In genomic region chr11:111515591-111515990, GRCh38 we compare ENCODE assay signal across 2 cellular contexts.
TF ChIP-seq lines count a peak whose summit lies in the region.

No MANE protein-coding gene starts in this region.

TF ChIP-seq in SK-N-SH treated with all-trans-retinoic acid at 6 μM for 48 hours, 23 proteins besides CTCF, POLR2A, EP300 and RAD21:
- no peak for TF ChIP-seq TOX (CRISPR knock-in tag; IDR thresholded peaks at IDR 0.05; ENCODE audit: borderline replicate concordance)
- TF ChIP-seq, protein P1, sequence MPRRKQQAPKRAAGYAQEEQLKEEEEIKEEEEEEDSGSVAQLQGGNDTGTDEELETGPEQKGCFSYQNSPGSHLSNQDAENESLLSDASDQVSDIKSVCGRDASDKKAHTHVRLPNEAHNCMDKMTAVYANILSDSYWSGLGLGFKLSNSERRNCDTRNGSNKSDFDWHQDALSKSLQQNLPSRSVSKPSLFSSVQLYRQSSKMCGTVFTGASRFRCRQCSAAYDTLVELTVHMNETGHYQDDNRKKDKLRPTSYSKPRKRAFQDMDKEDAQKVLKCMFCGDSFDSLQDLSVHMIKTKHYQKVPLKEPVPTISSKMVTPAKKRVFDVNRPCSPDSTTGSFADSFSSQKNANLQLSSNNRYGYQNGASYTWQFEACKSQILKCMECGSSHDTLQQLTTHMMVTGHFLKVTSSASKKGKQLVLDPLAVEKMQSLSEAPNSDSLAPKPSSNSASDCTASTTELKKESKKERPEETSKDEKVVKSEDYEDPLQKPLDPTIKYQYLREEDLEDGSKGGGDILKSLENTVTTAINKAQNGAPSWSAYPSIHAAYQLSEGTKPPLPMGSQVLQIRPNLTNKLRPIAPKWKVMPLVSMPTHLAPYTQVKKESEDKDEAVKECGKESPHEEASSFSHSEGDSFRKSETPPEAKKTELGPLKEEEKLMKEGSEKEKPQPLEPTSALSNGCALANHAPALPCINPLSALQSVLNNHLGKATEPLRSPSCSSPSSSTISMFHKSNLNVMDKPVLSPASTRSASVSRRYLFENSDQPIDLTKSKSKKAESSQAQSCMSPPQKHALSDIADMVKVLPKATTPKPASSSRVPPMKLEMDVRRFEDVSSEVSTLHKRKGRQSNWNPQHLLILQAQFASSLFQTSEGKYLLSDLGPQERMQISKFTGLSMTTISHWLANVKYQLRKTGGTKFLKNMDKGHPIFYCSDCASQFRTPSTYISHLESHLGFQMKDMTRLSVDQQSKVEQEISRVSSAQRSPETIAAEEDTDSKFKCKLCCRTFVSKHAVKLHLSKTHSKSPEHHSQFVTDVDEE (CRISPR knock-in tag; IDR thresholded peaks at IDR 0.05) = no peak
- no peak for TF ChIP-seq PATZ1 (CRISPR knock-in tag; IDR thresholded peaks at IDR 0.05; ENCODE audit: borderline replicate concordance)
- TF ChIP-seq ESRRG (CRISPR knock-in tag; IDR thresholded peaks at IDR 0.05) = no peak
- TF ChIP-seq ZNF565 (CRISPR knock-in tag; conservative IDR thresholded peaks at IDR 0.05; ENCODE audit: low read depth) = no peak
- no peak for TF ChIP-seq CREB5 (CRISPR knock-in tag; IDR thresholded peaks at IDR 0.05; ENCODE audit: low read depth)
- TF ChIP-seq ISL1 (CRISPR knock-in tag; IDR thresholded peaks at IDR 0.05) = no peak
- no peak for TF ChIP-seq SNAI2 (CRISPR knock-in tag; IDR thresholded peaks at IDR 0.05)
- no peak for TF ChIP-seq ZC3H10 (CRISPR knock-in tag; IDR thresholded peaks at IDR 0.05)
- TF ChIP-seq ZFP3 (CRISPR knock-in tag; IDR thresholded peaks at IDR 0.05) = no peak
- no peak for TF ChIP-seq GLIS3 (CRISPR knock-in tag; IDR thresholded peaks at IDR 0.05)
- TF ChIP-seq TCF4 (CRISPR knock-in tag; IDR thresholded peaks at IDR 0.05; ENCODE audit: borderline replicate concordance) = no peak
- TF ChIP-seq PPARA (CRISPR knock-in tag; IDR thresholded peaks at IDR 0.05; ENCODE audit: borderline replicate concordance) = no peak
- TF ChIP-seq CSDC2 (CRISPR knock-in tag; IDR thresholded peaks at IDR 0.05) = no peak
- no peak for TF ChIP-seq ARNTL (CRISPR knock-in tag; IDR thresholded peaks at IDR 0.05; ENCODE audit: borderline replicate concordance, low read depth)
TF ChIP-seq in SK-N-SH treated with all-trans-retinoic acid at 6 μM for 48 hours: peak in this region for 0.

TF ChIP-seq in HepG2, 621 proteins besides CTCF, POLR2A, EP300 and RAD21:
- TF ChIP-seq NKX3-1 (CRISPR knock-in tag; IDR thresholded peaks at IDR 0.05) = no peak
- TF ChIP-seq POLR2AphosphoS2 (IDR thresholded peaks at IDR 0.05; ENCODE audit: low read depth, low read length) = no peak
- no peak for TF ChIP-seq SIX4 (CRISPR knock-in tag; IDR thresholded peaks at IDR 0.05)
- no peak for TF ChIP-seq ZNF678 (CRISPR knock-in tag; IDR thresholded peaks at IDR 0.05)
- TF ChIP-seq KDM3A (CRISPR knock-in tag; IDR thresholded peaks at IDR 0.05; ENCODE audit: low read depth) = no peak
- no peak for TF ChIP-seq ZNF292 (CRISPR knock-in tag; IDR thresholded peaks at IDR 0.05; ENCODE audit: borderline replicate concordance, low read depth)
- TF ChIP-seq DNMT1 (CRISPR knock-in tag; IDR thresholded peaks at IDR 0.05) = no peak
- TF ChIP-seq ELF3 (CRISPR knock-in tag; IDR thresholded peaks at IDR 0.05) = no peak
- no peak for TF ChIP-seq ARID3A (IDR thresholded peaks at IDR 0.05; ENCODE audit: low read depth, low read length)
